Comparison of ENCODE assay signal across 2 cellular contexts in the genomic region with DNA sequence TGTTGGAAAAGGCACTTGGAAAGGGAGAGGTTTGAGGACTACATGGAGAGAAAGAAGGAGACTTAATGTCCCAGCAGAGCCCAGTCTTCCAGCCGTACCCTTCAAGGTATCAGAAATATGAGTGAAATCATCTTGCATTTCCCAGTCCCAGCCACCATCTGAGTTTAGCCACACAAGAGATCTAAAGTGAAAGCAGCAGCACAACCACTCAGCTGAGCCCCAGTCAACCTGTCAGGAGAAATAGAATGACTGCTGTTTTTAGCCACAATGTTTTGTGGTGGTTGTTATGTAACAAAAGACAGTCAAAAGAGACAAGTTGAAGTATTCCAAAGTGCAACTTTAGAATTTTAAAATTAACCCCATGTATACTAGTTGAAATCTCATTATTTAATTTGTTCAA.
A peak's percentile ranks its signal among the peaks of the same experiment; 100 is the strongest.
TF ChIP-seq lines count a peak whose summit lies in the region.

No MANE protein-coding gene starts in this region.

TF ChIP-seq in HEK293, 187 proteins besides CTCF, POLR2A, EP300 and RAD21:
- TF ChIP-seq MZF1 (tag by site-specific recombination; IDR thresholded peaks at IDR 0.05; ENCODE audit: borderline replicate concordance) = no peak
- no peak for TF ChIP-seq PRDM1 (tag by site-specific recombination; IDR thresholded peaks at IDR 0.05)
- TF ChIP-seq HOXC10 (CRISPR knock-in tag; IDR thresholded peaks at IDR 0.05) = no peak
- TF ChIP-seq ZNF19 (tag by site-specific recombination; IDR thresholded peaks at IDR 0.05; ENCODE audit: low read depth) = no peak
- TF ChIP-seq ZNF514 (tag by site-specific recombination; IDR thresholded peaks at IDR 0.05) = no peak
- no peak for TF ChIP-seq ZBTB6 (tag by site-specific recombination; IDR thresholded peaks at IDR 0.05)
- no peak for TF ChIP-seq ZNF548 (tag by site-specific recombination; IDR thresholded peaks at IDR 0.05)
- TF ChIP-seq ZNF658 (tag by site-specific recombination; IDR thresholded peaks at IDR 0.05) = no peak
- peak; percentile 31 for TF ChIP-seq SETDB1 (IDR thresholded peaks at IDR 0.05; ENCODE audit: insufficient read length, low read length)
- peak; percentile 48; the same call in 1 of the 2 replicates for TF ChIP-seq TRIM28 (IDR thresholded peaks at IDR 0.05; ENCODE audit: borderline replicate concordance, low read length)

TF ChIP-seq in HepG2, 621 proteins besides CTCF, POLR2A, EP300 and RAD21 (continued from another document):
- TF ChIP-seq CAMTA2 (CRISPR knock-in tag; IDR thresholded peaks at IDR 0.05; ENCODE audit: borderline replicate concordance) (no peak), SMYD3 (CRISPR knock-in tag; IDR thresholded peaks at IDR 0.05) (no peak), ZNF768 (CRISPR knock-in tag; IDR thresholded peaks at IDR 0.05) (no peak), MIXL1 (CRISPR knock-in tag; IDR thresholded peaks at IDR 0.05) (0 out of 2 replicates have a peak, but pooled peaks have one; percentile 33), STAG1 (CRISPR knock-in tag; IDR thresholded peaks at IDR 0.05) (no peak), ZNF331 (CRISPR knock-in tag; IDR thresholded peaks at IDR 0.05) (peak; percentile 100), ETV5 (CRISPR knock-in tag; IDR thresholded peaks at IDR 0.05; ENCODE audit: borderline replicate concordance) (no peak)
